ENCODE assay signal across 29 cellular contexts in the genomic region with DNA sequence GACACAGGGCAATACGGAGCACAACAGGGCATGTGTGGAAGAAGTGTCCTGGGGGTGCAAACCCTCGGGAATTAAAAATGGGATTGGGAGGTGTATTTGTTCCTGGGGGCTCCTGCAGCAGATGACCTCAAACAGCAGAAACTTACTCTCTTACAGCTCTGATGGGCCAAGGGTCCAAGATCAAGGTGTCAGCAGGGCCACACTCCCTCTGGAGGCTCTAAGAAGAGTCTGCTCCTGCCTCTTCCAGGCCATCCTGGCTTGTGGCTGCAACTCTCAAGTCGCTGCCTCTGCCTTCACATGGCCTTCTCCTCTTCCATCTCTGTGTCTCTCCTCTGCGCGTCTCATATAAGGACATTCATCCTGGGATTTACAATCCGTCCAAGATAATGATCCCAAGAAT. TPM values are rescaled to one million over a fixed set of nuclear protein-coding genes. Genes with fewer than 3 reads are reported as not detected.
"Had no signal": no experiment of that assay in that cellular context is flagged by ENCODE, and none has a peak within 500 bp of the region (broad histone marks: within the 10 kb centered on the region; RNA-seq: fewer than 3 reads in every experiment).

No MANE protein-coding gene starts in this region.

- H3K36me3 ChIP-seq: cardiac muscle cell, esophagus muscularis mucosa, heart right ventricle, left ventricle myocardium inferior, spleen, vagina had no signal

- H3K36me3 Mint-ChIP-seq: activated naive CD8-positive, alpha-beta T cell had no signal

- H3K27me3 ChIP-seq: cardiac muscle cell, vagina had no signal

- H3K27ac Mint-ChIP-seq: dendritic cell treated with granulocyte-macrophage colony-stimulating factor and Interleukin-4, amounts not matched to agents 40 ng/mL and 50 ng/mL, for 4 days; immature natural killer cell had no signal

- ATAC-seq: heart right ventricle had no signal

- H3K27me3 Mint-ChIP-seq: activated naive CD8-positive, alpha-beta T cell had no signal

- H3K27ac ChIP-seq: cardiac muscle cell, esophagus muscularis mucosa, heart right ventricle, left ventricle myocardium inferior, spleen, vagina had no signal

- FAIRE-seq: endothelial cell of umbilical vein had no signal

- H3K9me3 Mint-ChIP-seq: dendritic cell treated with granulocyte-macrophage colony-stimulating factor and Interleukin-4, amounts not matched to agents 40 ng/mL and 50 ng/mL, for 4 days; immature natural killer cell had no signal

- H3K4me3 ChIP-seq: cardiac muscle cell, esophagus muscularis mucosa, heart right ventricle, left ventricle myocardium inferior, spleen, vagina had no signal

- H3K4me3 Mint-ChIP-seq: activated naive CD8-positive, alpha-beta T cell; dendritic cell treated with granulocyte-macrophage colony-stimulating factor and Interleukin-4, amounts not matched to agents 40 ng/mL and 50 ng/mL, for 4 days; immature natural killer cell had no signal

- H3K9me3 ChIP-seq: esophagus muscularis mucosa, heart right ventricle, left ventricle myocardium inferior, spleen, vagina had no signal

- DNase-seq: activated CD4-positive, alpha-beta T cell treated with anti-CD3 and anti-CD28 coated beads, Interleukin-2, amount 50 U/mL, for 4 hours; activated CD8-positive, alpha-beta memory T cell treated with anti-CD3 and anti-CD28 coated beads, Interleukin-2, amount 50 U/mL, for 4 hours; activated T-cell treated with anti-CD3 and anti-CD28 coated beads, Interleukin-2, amount 50 U/mL, for 48 hours; amygdala; effector CD8-positive, alpha-beta T cell; heart right ventricle; immature natural killer cell; kidney glomerular epithelial cell; left ventricle myocardium inferior; mammary epithelial cell; midbrain; retina; spleen; stimulated activated CD4-positive, alpha-beta T cell treated with anti-CD3 and anti-CD28 coated beads, Interleukin-4, amount 100 ng/mL, for 4 hours; stimulated activated naive CD4-positive, alpha-beta T cell treated with Interleukin-2 at 50 U/mL for 16 hours; T1000; trophoblast cell had no signal

RNA-seq across cellular contexts. Expression of a gene that starts 12.4 kb away (rescaled TPM):
- total RNA-seq: cardiac muscle cell; chondrocyte; endothelial cell of umbilical vein; esophagus muscularis mucosa; heart right ventricle; left ventricle myocardium inferior; mammary epithelial cell; omental fat pad; posterior vena cava; spleen; T-helper 1 cell treated with Interleukin-12 subunit alpha and Interleukin-12 subunit beta and Interleukin-4 antibody, amounts not matched to agents 30 ng/mL and 1 ng/mL, for 36 hours; temporal lobe; vagina had no signal
- polyA plus RNA-seq: cardiac muscle cell, endothelial cell of umbilical vein, heart right ventricle, immature natural killer cell, mammary epithelial cell, neural cell, spleen had no signal

RNA-seq across cellular contexts. Expression of a gene that starts 53.8 kb away (rescaled TPM):
- total RNA-seq: spleen had no signal
- polyA plus RNA-seq: heart right ventricle, immature natural killer cell, spleen had no signal

RNA-seq across cellular contexts. Expression of a gene that starts 58.5 kb away (rescaled TPM):
- total RNA-seq: cardiac muscle cell, chondrocyte, endothelial cell of umbilical vein, left ventricle myocardium inferior, mammary epithelial cell, temporal lobe had no signal
- polyA plus RNA-seq: cardiac muscle cell, endothelial cell of umbilical vein, immature natural killer cell, mammary epithelial cell, neural cell had no signal
